34 cellular contexts compared by ENCODE assay signal in genomic region chr10:46517541-46517940, GRCh38. TPM values are rescaled to one million over a fixed set of nuclear protein-coding genes. Genes with fewer than 3 reads are reported as not detected.
DNase-seq lines count a peak whose midpoint lies in the region; ATAC-seq and TF ChIP-seq lines count a peak whose summit lies in the region.
"Had no signal": no experiment of that assay in that cellular context is flagged by ENCODE, and none has a peak within 500 bp of the region (broad histone marks: within the 10 kb centered on the region; RNA-seq: fewer than 3 reads in every experiment).

No MANE protein-coding gene starts in this region.

- no peak for TF ChIP-seq CTCF in Panc1 (IDR thresholded peaks at IDR 0.05)
- no peak for TF ChIP-seq CTCF in testis (IDR thresholded peaks at IDR 0.05)
- no peak for TF ChIP-seq CTCF in GM20000 (IDR thresholded peaks at IDR 0.05; ENCODE audit: extremely low read depth, missing control alignments)

- no TSS peak for BruUV-seq in Panc1 (replicated peaks; lab: Mats Ljungman, UMichigan)

- no peak overlapping the region for H3K4me3 ChIP-seq in Panc1 (ENCODE audit: low read depth in 2 of 2, low read length in 2 of 2)
- H3K4me3 ChIP-seq in testis: no peak overlapping the region
- H3K4me3 ChIP-seq: BLaER1 treated with 17β-estradiol and CSF1 and Interleukin-3, amounts not matched to agents 10 nM and 100 nM; gastroesophageal sphincter; GM12878; hepatocyte; mucosa of descending colon had no signal

- POLR2A ChIA-PET in Panc1 (lab: Charles Lee): no interaction called here

- no peaks in the 10 kb centered on the region for H3K36me3 ChIP-seq in Panc1 (ENCODE audit: control insufficient read depth, insufficient read depth, low read length)
- H3K36me3 ChIP-seq in testis (ENCODE audit: low read depth, missing control alignments): no peaks in the 10 kb centered on the region
- H3K36me3 ChIP-seq: BLaER1 treated with 17β-estradiol and CSF1 and Interleukin-3, amounts not matched to agents 10 nM and 100 nM; gastroesophageal sphincter had no signal

- no peaks in the 10 kb centered on the region for H3K27me3 ChIP-seq in Panc1 (ENCODE audit: control insufficient read depth, insufficient read depth, low read length)
- H3K27me3 ChIP-seq in testis: no peaks in the 10 kb centered on the region
- H3K27me3 ChIP-seq: BLaER1 treated with 17β-estradiol and CSF1 and Interleukin-3, amounts not matched to agents 10 nM and 100 nM; gastroesophageal sphincter; hepatocyte had no signal

- intact Hi-C loops in cardiac septum (cut with DNase I) (no loop called here), Right ventricle myocardium superior (cut with DNase I) (no loop called here), Panc1 (cut with micrococcal nuclease; ENCODE audit: unreplicated experiment) (no loop called here), left colon (cut with DNase I, micrococcal nuclease) (no loop called here), testis (cut with DNase I; ENCODE audit: low total_unique reads) (no loop called here)

- in situ Hi-C loops in Panc1 (cut with HindIII; ENCODE audit: low pct_unique_long_range_greater_than_20kb, low sequenced_read_pairs): no loop called here

- H3K9me3 ChIP-seq in Panc1 (ENCODE audit: control insufficient read depth, insufficient read depth, low read depth, low read length) (no peaks in the 10 kb centered on the region), testis (no peaks in the 10 kb centered on the region)
- H3K9me3 ChIP-seq: gastroesophageal sphincter, mucosa of descending colon had no signal

- H3K4me1 ChIP-seq in Panc1 (ENCODE audit: control insufficient read depth, insufficient read depth, low read length) (peaks cover 28% of the 10 kb centered on the region), testis (no peaks in the 10 kb centered on the region)
- H3K4me1 ChIP-seq: parathyroid adenoma had no signal

- no peak for ATAC-seq in Right ventricle myocardium superior (ENCODE audit: poor library complexity)
- ATAC-seq in Panc1: no peak
- no peak for ATAC-seq in left colon
- ATAC-seq: gastroesophageal sphincter, GM12878, HepG2, mucosa of descending colon had no signal

- CTCF ChIA-PET in Panc1 (lab: Charles Lee): interaction anchor here (0.8 kb wide), 1 partner anchor 40 kb away, joined by 6 read pairs; no protein-coding TSS in a partner anchor

- 86 to 94% methylated on average over 5 of the region's 5 CpGs for WGBS in testis, 2 donors

- peak overlapping the region; percentile 58 for H3K27ac ChIP-seq in Panc1 (ENCODE audit: low read length)
- no peak overlapping the region for H3K27ac ChIP-seq in testis
- H3K27ac ChIP-seq: BLaER1 treated with 17β-estradiol and CSF1 and Interleukin-3, amounts not matched to agents 10 nM and 100 nM; gastroesophageal sphincter; hepatocyte; parathyroid adenoma; VCaP had no signal

- DNase-seq in cardiac septum (ENCODE audit: low spot score): peak; percentile 54
- DNase-seq in Right ventricle myocardium superior: no peak
- DNase-seq in Panc1 (ENCODE audit: low read depth, low spot score): no peak
- DNase-seq in left colon: peak; percentile 1 to 21
- DNase-seq in testis: peak; percentile 9
- DNase-seq in GM20000 (ENCODE audit: low spot score): no peak
- DNase-seq in NCI-H774 (lab: John Stamatoyannopoulos, UW): no peak
- DNase-seq: activated CD4-positive, alpha-beta T cell treated with anti-CD3 and anti-CD28 coated beads, Interleukin-2, amount 50 U/mL, for 1 hour; activated naive CD4-positive, alpha-beta T cell treated with anti-CD3 and anti-CD28 coated beads, Interleukin-2, amount 50 U/mL, for 16 hours; amygdala; DMS153; effector CD4-positive, alpha-beta T cell; H7; Kasumi-1; MV-4-11; NCI-H1436; NCI-H2081 treated with DMSO at 0.1 percent for 48 hours; NCI-H345; NCI-H69; SIG-M5; stimulated activated CD4-positive, alpha-beta T cell treated with anti-CD3 and anti-CD28 coated beads, Interleukin-2, amount 100 ng/mL, for 48 hours; T-helper 9 cell; trophoblast cell had no signal

- no peak for TF ChIP-seq POLR2A in testis (IDR thresholded peaks at IDR 0.05)

RNA-seq across cellular contexts. Expression of gene GPRIN2, which starts 38.9 kb away (rescaled TPM):
- total RNA-seq in cardiac septum (not detected), Right ventricle myocardium superior (not detected), Panc1 (2021; ENCODE audit: unreplicated experiment) (12.9 TPM), left colon (10 to 100 TPM; 35.9 to 56.7 TPM), testis (1 to 10 TPM; 4.3 to 4.9 TPM)
- polyA plus RNA-seq in Panc1 (2012; ENCODE audit: insufficient read length): 10.6 TPM
- 5.7 TPM for polyA plus RNA-seq in testis (ENCODE audit: insufficient read depth, low read depth, low replicate concordance)
- total RNA-seq: HepG2, lung microvascular endothelial cell, right cardiac atrium had no signal
- polyA plus RNA-seq: GM12878, HepG2, right cardiac atrium had no signal

RNA-seq across cellular contexts. Expression of gene NPY4R, which starts 51.8 kb away (rescaled TPM):
- total RNA-seq in cardiac septum (not detected), Right ventricle myocardium superior (not detected), Panc1 (2021; ENCODE audit: unreplicated experiment) (2.2 TPM), left colon (1 to 10 TPM; 3.1 to 9.5 TPM), testis (under 1 TPM in 1 of 2 donors, not detected in 1; 0.12 TPM)
- polyA plus RNA-seq in Panc1 (2012; ENCODE audit: insufficient read length): 1.3 TPM
- 0.26 TPM for polyA plus RNA-seq in testis (ENCODE audit: insufficient read depth, low read depth, low replicate concordance)
- total RNA-seq: bronchial epithelial cell, gastroesophageal sphincter, GM12878, H7, HepG2, lung microvascular endothelial cell had no signal
- polyA plus RNA-seq: GM12878, HepG2 had no signal

Comparison
In these comparisons a context has a peak if more than half of its experiments do, and no peak if none do; other contexts are left out.
1. DNase-seq: peak in cardiac septum (single experiment), left colon (2 of 2) and testis (single experiment); none in Right ventricle myocardium superior (single experiment), Panc1 (single experiment), GM20000 (single experiment) and NCI-H774 (single experiment).